13 cellular contexts compared by ENCODE assay signal in the genomic region with DNA sequence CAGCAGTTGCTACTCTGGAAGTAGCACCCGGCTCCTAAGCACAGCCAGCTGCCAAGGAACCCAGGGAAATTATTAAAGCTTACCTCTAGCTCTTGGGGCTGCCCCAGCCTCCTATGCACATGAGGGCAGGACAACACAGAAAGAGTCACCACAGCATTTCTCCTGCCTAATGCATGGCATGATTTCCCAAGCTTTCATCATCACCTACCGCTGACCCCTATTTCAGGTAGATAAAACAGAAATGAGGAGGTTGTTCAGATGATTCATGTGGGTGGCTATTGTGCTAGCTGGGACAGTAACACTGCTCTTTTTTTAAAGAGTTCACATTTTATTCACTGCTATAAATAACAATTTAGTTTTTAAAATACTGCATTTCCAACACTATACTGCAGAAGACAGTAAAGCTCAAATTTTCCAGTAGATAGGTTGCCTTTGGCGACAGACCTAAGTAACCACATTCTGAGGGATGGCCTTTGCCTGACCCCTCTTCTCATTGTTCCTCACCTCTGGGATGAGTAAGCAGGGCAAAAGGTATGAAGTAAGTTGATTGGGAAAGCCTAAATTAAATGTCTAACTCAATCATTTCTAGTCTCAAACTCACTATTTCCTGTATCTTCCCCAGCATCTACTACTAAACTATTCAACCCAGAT. TPM values are rescaled to one million over a fixed set of nuclear protein-coding genes. Genes with fewer than 3 reads are reported as not detected.
DNase-seq lines count a peak whose midpoint lies in the region; ATAC-seq and TF ChIP-seq lines count a peak whose summit lies in the region.
"Had no signal": no experiment of that assay in that cellular context is flagged by ENCODE, and none has a peak within 500 bp of the region (broad histone marks: within the 10 kb centered on the region; RNA-seq: fewer than 3 reads in every experiment).

No MANE protein-coding gene starts in this region.

- H3K4me3 ChIP-seq in lower lobe of right lung, result no peak overlapping the region
- H3K4me3 ChIP-seq: SJCRH30 had no signal

- no peak overlapping the region for H3K27ac ChIP-seq in lower lobe of right lung
- H3K27ac ChIP-seq: SJCRH30, VCaP had no signal

- TF ChIP-seq CTCF in chondrocyte (IDR thresholded peaks at IDR 0.05) (no peak), lower lobe of right lung (IDR thresholded peaks at IDR 0.05) (no peak)

- peak; percentile 75 to 78 for ATAC-seq in activated T-cell treated with anti-CD3 and anti-CD28 coated beads, Interleukin-2, amount 50 U/mL, for 72 hours (replicated peaks in 1 of 2)
- ATAC-seq in lower lobe of right lung (no peak), HG03342 (IDR thresholded peaks at IDR 0.05; ENCODE audit: unreplicated experiment) (no peak), HG03521 (IDR thresholded peaks at IDR 0.05; ENCODE audit: unreplicated experiment) (no peak)

- peak; percentile 12 to 15 for DNase-seq in activated T-cell treated with anti-CD3 and anti-CD28 coated beads, Interleukin-2, amount 50 U/mL, for 72 hours
- DNase-seq in activated T-cell treated with anti-CD3 and anti-CD28 coated beads, Interleukin-2, amount 50 U/mL, for 48 hours, result no peak
- DNase-seq in M059J (ENCODE audit: low read depth), result peak; percentile 82
- no peak for DNase-seq in chondrocyte (ENCODE audit: low spot score)
- peak; percentile 81 for DNase-seq in renal cortical epithelial cell (ENCODE audit: low read depth)
- no peak for DNase-seq in lower lobe of right lung
- DNase-seq: activated effector memory CD4-positive, alpha-beta T cell treated with anti-CD3 and anti-CD28 coated beads, Interleukin-2, amount 50 U/mL, for 16 hours; DND-41; NCI-H187; SJCRH30 had no signal

- no peaks in the 10 kb centered on the region for H3K36me3 ChIP-seq in lower lobe of right lung
- H3K36me3 ChIP-seq: SJCRH30 had no signal

- H3K9me3 Mint-ChIP-seq in activated T-cell treated with anti-CD3 and anti-CD28 coated beads, Interleukin-2, amount 50 U/mL, for 72 hours, result no peaks in the 10 kb centered on the region
- peaks cover 15% of the 10 kb centered on the region for H3K9me3 Mint-ChIP-seq in chondrocyte (ENCODE audit: low read depth)

- intact Hi-C loops in lower lobe of right lung (cut with DNase I), result no loop called here

- peaks cover 15% of the 10 kb centered on the region for H3K4me1 Mint-ChIP-seq in activated T-cell treated with anti-CD3 and anti-CD28 coated beads, Interleukin-2, amount 50 U/mL, for 72 hours (ENCODE audit: low read depth)
- H3K4me1 Mint-ChIP-seq in chondrocyte (ENCODE audit: low read depth), result peaks cover 12% of the 10 kb centered on the region

- H3K27ac Mint-ChIP-seq in activated T-cell treated with anti-CD3 and anti-CD28 coated beads, Interleukin-2, amount 50 U/mL, for 72 hours, result peak overlapping the region; percentile 72
- peak overlapping the region; percentile 17 for H3K27ac Mint-ChIP-seq in chondrocyte (ENCODE audit: unreplicated experiment)

- H3K27me3 ChIP-seq in lower lobe of right lung (ENCODE audit: low read depth), result no peaks in the 10 kb centered on the region
- H3K27me3 ChIP-seq: SJCRH30 had no signal

- H3K9me3 ChIP-seq in lower lobe of right lung, result no peaks in the 10 kb centered on the region
- H3K9me3 ChIP-seq: SJCRH30 had no signal

- H3K4me1 ChIP-seq in lower lobe of right lung, result no peaks in the 10 kb centered on the region
- H3K4me1 ChIP-seq: SJCRH30 had no signal

- peaks cover 5 to 10% of the 10 kb centered on the region in 2 donors for H3K36me3 Mint-ChIP-seq in activated T-cell treated with anti-CD3 and anti-CD28 coated beads, Interleukin-2, amount 50 U/mL, for 72 hours (ENCODE audit: insufficient read depth in 2 of 2)
- no peaks in the 10 kb centered on the region for H3K36me3 Mint-ChIP-seq in chondrocyte (ENCODE audit: low read depth)

- H3K4me3 Mint-ChIP-seq in activated T-cell treated with anti-CD3 and anti-CD28 coated beads, Interleukin-2, amount 50 U/mL, for 72 hours, result peak overlapping the region in 1 of 2 donors; percentile 52
- no peak overlapping the region for H3K4me3 Mint-ChIP-seq in chondrocyte (ENCODE audit: unreplicated experiment)

- no peaks in the 10 kb centered on the region for H3K27me3 Mint-ChIP-seq in activated T-cell treated with anti-CD3 and anti-CD28 coated beads, Interleukin-2, amount 50 U/mL, for 72 hours (ENCODE audit: low read depth)
- H3K27me3 Mint-ChIP-seq in chondrocyte (ENCODE audit: low read depth), result no peaks in the 10 kb centered on the region

RNA-seq across cellular contexts. Expression of gene CASK, which starts 16.7 kb away (rescaled TPM):
- total RNA-seq in activated T-cell treated with anti-CD3 and anti-CD28 coated beads, Interleukin-2, amount 50 U/mL, for 72 hours, result 10 to 100 TPM; 24.0 to 36.3 TPM
- 31.5 and 52.7 TPM in 2 replicates for total RNA-seq in M059J (2014; rRNA removed; shearing (Covaris generic))
- total RNA-seq in chondrocyte, result 39.5 to 44.9 TPM (median 40.8 TPM) in 3 replicates
- 178 and 202 TPM in 2 replicates for total RNA-seq in renal cortical epithelial cell
- 38.2 TPM for total RNA-seq in lower lobe of right lung

Comparison
In these comparisons a context has a peak if more than half of its experiments do, and no peak if none do; other contexts are left out.
1. DNase-seq: peak in activated T-cell treated with anti-CD3 and anti-CD28 coated beads, Interleukin-2, amount 50 U/mL, for 72 hours (2 of 2), M059J (single experiment) and renal cortical epithelial cell (single experiment); none in activated T-cell treated with anti-CD3 and anti-CD28 coated beads, Interleukin-2, amount 50 U/mL, for 48 hours (0 of 2), chondrocyte (single experiment) and lower lobe of right lung (single experiment).
2. ATAC-seq: peak in activated T-cell treated with anti-CD3 and anti-CD28 coated beads, Interleukin-2, amount 50 U/mL, for 72 hours (2 of 2); none in lower lobe of right lung (0 of 2), HG03342 (single experiment) and HG03521 (single experiment).